ENCODE assay signal across 18 cellular contexts in the genomic region with DNA sequence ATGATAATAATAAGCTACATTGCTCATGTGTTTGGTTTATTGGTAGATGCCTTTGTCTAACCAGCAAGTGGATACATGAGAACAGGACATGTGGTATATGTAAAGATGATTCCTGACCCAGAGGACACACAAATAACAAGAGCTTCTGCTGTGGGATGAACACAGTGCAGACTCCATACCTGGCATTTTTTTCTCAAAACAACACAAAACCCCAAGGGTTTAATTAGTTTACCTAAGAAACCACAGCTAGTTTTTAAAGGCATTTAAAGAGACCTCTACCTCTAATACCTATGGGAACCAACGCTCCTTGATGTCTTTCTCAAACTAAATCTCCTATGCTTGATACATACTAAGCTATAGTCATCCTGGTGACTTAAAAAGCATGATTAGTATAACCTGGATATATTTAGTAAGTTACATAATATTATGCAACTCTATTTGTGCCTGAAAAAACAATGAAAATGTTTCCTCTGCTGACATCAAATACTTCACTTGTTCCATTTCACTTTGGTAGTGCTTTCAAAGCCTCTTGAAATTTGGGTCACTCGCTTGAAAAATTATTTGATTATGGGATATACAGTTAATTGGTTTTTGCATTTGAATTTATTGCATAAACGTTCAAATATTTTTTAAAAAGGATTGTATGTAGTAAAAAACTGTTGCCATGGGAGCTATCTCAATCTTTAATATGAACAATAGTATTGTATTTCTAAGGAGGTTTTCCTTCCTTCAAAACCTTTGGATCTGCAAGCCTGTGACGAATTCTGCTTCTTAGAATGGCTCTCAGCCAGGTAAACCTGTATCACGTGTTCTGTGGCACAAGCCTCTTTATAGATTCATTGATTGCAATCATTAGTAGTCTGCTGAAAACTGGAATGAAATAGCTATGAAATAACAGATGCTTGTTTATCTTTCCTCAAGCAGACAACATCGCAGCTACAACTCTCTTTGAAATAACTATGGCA.
"Had no signal": no experiment of that assay in that cellular context is flagged by ENCODE, and none has a peak within 500 bp of the region (broad histone marks: within the 10 kb centered on the region; RNA-seq: fewer than 3 reads in every experiment).

No MANE protein-coding gene starts in this region.

- H3K36me3 ChIP-seq: adrenal gland, colonic mucosa, gastroesophageal sphincter, lower lobe of right lung, pancreas had no signal

- DNase-seq: activated CD4-positive, alpha-beta memory T cell treated with anti-CD3 and anti-CD28 coated beads for 36 hours; activated CD4-positive, alpha-beta T cell treated with anti-CD3 and anti-CD28 coated beads for 36 hours; activated naive CD4-positive, alpha-beta T cell treated with anti-CD3 and anti-CD28 coated beads, Interleukin-2, amount 10 ng/mL, durations not matched to agents 7 days and 5 days; activated T-cell treated with anti-CD3 and anti-CD28 coated beads, Interleukin-2, amount 50 U/mL, for 24 hours; adrenal gland; central memory CD4-positive, alpha-beta T cell; colonic mucosa; effector CD4-positive, alpha-beta T cell; left colon; lower lobe of right lung; naive thymus-derived CD4-positive, alpha-beta T cell; pancreas; retina; stimulated activated CD4-positive, alpha-beta T cell treated with anti-CD3 and anti-CD28 coated beads, Interleukin-15, amount 100 ng/mL, for 24 hours; stimulated activated CD4-positive, alpha-beta T cell treated with anti-CD3 and anti-CD28 coated beads, Interleukin-4, amount 100 ng/mL, for 1 hour; stimulated activated naive CD4-positive, alpha-beta T cell treated with Interleukin-2 at 50 U/mL for 16 hours; T-helper 17 cell had no signal

- ATAC-seq: activated CD4-positive, alpha-beta T cell treated with anti-CD3 and anti-CD28 coated beads for 36 hours; gastroesophageal sphincter; left colon; naive thymus-derived CD4-positive, alpha-beta T cell; pancreas; T-helper 17 cell had no signal

- H3K27ac ChIP-seq: adrenal gland, colonic mucosa, gastroesophageal sphincter, lower lobe of right lung, pancreas had no signal

- FAIRE-seq: pancreas had no signal

- H3K4me1 ChIP-seq: adrenal gland, colonic mucosa, gastroesophageal sphincter, lower lobe of right lung, pancreas had no signal

- H3K27me3 ChIP-seq: adrenal gland, colonic mucosa, gastroesophageal sphincter, pancreas had no signal

- H3K4me3 ChIP-seq: adrenal gland, colonic mucosa, gastroesophageal sphincter, lower lobe of right lung, pancreas had no signal

- H3K9me3 ChIP-seq: adrenal gland, colonic mucosa, lower lobe of right lung, pancreas had no signal
